In the genomic region with DNA sequence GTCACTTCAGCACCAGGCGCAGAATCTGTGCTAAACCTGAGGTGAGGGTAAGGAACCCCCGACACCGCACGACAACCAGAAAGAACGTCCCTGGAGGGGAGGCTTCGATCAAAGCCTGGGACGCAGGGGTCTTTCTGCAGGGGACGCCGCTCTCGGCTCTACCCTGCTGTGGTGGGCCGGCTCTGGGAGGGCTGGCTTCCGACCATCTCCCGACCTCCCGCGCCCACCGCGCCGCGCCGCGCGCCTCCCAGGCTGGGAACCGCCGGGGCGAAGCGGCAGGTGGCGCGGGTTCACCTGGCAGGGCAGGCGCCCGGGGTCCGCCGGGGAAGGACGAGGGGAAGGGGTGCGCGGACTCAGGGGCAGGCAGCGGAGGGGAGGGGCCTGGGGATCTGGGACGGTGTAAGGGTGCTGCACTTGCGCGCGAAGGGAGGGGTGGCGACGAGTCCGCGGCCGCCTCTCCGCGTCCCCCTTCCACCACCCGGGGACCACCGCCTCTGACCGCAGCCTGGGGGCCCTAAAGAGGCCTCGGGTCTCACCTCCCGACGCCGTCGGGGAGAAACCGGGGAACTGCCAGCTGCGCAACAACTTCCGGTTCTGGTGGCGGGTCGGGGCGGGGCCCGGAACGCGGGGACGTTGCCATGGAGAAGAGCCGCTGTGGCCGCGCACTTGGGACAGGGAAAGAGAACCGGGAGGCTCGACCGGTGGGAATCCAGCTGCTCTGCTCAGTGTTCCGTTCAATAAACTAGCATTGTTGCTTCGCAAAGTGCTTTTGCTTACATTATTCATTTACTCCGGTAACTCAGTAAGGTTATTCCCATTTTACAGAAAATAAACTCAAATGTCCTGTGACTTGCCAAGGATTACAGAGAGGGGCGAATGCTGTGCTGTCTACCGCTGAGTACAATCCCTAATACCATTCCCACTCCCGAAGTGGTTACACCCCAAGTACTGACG, we compare ENCODE assay signal across 1 cellular context.
A peak's percentile ranks its signal among the peaks of the same experiment; 100 is the strongest.
TF ChIP-seq lines count a peak whose summit lies in the region.

A gene (minus strand): TSS at position 596 of the 954 bp plus-strand sequence. CDS start 3,045 bp downstream, outside the sequence.

TF ChIP-seq in K562, 482 proteins besides CTCF, POLR2A, EP300 and RAD21 (continued from another document and continues in another):
- TF ChIP-seq, protein P1, sequence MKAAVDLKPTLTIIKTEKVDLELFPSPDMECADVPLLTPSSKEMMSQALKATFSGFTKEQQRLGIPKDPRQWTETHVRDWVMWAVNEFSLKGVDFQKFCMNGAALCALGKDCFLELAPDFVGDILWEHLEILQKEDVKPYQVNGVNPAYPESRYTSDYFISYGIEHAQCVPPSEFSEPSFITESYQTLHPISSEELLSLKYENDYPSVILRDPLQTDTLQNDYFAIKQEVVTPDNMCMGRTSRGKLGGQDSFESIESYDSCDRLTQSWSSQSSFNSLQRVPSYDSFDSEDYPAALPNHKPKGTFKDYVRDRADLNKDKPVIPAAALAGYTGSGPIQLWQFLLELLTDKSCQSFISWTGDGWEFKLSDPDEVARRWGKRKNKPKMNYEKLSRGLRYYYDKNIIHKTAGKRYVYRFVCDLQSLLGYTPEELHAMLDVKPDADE (conservative IDR thresholded peaks at IDR 0.05; ENCODE audit: control insufficient read depth, low read depth, low read length), result 0 out of 2 replicates have a peak, but pooled peaks have one; percentile 36
- TF ChIP-seq, protein P2, sequence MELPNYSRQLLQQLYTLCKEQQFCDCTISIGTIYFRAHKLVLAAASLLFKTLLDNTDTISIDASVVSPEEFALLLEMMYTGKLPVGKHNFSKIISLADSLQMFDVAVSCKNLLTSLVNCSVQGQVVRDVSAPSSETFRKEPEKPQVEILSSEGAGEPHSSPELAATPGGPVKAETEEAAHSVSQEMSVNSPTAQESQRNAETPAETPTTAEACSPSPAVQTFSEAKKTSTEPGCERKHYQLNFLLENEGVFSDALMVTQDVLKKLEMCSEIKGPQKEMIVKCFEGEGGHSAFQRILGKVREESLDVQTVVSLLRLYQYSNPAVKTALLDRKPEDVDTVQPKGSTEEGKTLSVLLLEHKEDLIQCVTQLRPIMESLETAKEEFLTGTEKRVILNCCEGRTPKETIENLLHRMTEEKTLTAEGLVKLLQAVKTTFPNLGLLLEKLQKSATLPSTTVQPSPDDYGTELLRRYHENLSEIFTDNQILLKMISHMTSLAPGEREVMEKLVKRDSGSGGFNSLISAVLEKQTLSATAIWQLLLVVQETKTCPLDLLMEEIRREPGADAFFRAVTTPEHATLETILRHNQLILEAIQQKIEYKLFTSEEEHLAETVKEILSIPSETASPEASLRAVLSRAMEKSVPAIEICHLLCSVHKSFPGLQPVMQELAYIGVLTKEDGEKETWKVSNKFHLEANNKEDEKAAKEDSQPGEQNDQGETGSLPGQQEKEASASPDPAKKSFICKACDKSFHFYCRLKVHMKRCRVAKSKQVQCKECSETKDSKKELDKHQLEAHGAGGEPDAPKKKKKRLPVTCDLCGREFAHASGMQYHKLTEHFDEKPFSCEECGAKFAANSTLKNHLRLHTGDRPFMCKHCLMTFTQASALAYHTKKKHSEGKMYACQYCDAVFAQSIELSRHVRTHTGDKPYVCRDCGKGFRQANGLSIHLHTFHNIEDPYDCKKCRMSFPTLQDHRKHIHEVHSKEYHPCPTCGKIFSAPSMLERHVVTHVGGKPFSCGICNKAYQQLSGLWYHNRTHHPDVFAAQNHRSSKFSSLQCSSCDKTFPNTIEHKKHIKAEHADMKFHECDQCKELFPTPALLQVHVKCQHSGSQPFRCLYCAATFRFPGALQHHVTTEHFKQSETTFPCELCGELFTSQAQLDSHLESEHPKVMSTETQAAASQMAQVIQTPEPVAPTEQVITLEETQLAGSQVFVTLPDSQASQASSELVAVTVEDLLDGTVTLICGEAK (IDR thresholded peaks at IDR 0.05), result peak; percentile 94
- TF ChIP-seq, protein P2 (CRISPR knock-in tag; IDR thresholded peaks at IDR 0.05), result no peak
- TF ChIP-seq ESRRA (IDR thresholded peaks at IDR 0.05; ENCODE audit: borderline replicate concordance, low read depth) (peak; percentile 25; the same call in 1 of the 2 replicates), ZNF57 (CRISPR knock-in tag; IDR thresholded peaks at IDR 0.05) (no peak), ZBTB7A (IDR thresholded peaks at IDR 0.05; ENCODE audit: borderline replicate concordance, control insufficient read depth, low read depth, low read length) (peak; percentile 68; the same call in 1 of the 2 replicates), NCOA6 (IDR thresholded peaks at IDR 0.05) (peak; percentile 94), TRIM24 (IDR thresholded peaks at IDR 0.05) (peak in 1 of 2 experiments; percentile 87; a peak in 2 of 4 replicates), KDM5B (IDR thresholded peaks at IDR 0.05; ENCODE audit: insufficient replicate concordance, low read depth, low read length) (peak; percentile 17), ADNP (tag; IDR thresholded peaks at IDR 0.05) (no peak), DIDO1 (tag; IDR thresholded peaks at IDR 0.05; ENCODE audit: low read depth) (peak; percentile 64; the same call in 1 of the 2 replicates), ELF4 (CRISPR knock-in tag; IDR thresholded peaks at IDR 0.05) (0 out of 2 replicates have a peak, but pooled peaks have one; percentile 70), ATF1 (CRISPR knock-in tag; IDR thresholded peaks at IDR 0.05) (no peak), ATF1 (tag; IDR thresholded peaks at IDR 0.05) (0 out of 2 replicates have a peak, but pooled peaks have one; percentile 11), FOXJ3 (CRISPR knock-in tag; IDR thresholded peaks at IDR 0.05) (no peak), NFIX (CRISPR knock-in tag; IDR thresholded peaks at IDR 0.05; ENCODE audit: low read depth) (no peak), SRSF9 (IDR thresholded peaks at IDR 0.05; ENCODE audit: borderline replicate concordance, low read depth, low read length) (no peak), ZNF75A (CRISPR knock-in tag; IDR thresholded peaks at IDR 0.05) (no peak), RFX1 (IDR thresholded peaks at IDR 0.05) (peak; percentile 94), RBM22 (IDR thresholded peaks at IDR 0.05; ENCODE audit: low read depth, low read length, poor library complexity, severe bottlenecking) (peak; percentile 91), POU5F1 (IDR thresholded peaks at IDR 0.05; ENCODE audit: borderline replicate concordance, low read depth, low read length, partially characterized antibody) (no peak), RBBP5 (IDR thresholded peaks at IDR 0.05; ENCODE audit: borderline replicate concordance, insufficient read depth, low read length, poor library complexity, severe bottlenecking) (peak; percentile 99)
- TF ChIP-seq, protein P3, sequence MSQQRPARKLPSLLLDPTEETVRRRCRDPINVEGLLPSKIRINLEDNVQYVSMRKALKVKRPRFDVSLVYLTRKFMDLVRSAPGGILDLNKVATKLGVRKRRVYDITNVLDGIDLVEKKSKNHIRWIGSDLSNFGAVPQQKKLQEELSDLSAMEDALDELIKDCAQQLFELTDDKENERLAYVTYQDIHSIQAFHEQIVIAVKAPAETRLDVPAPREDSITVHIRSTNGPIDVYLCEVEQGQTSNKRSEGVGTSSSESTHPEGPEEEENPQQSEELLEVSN (IDR thresholded peaks at IDR 0.05; ENCODE audit: borderline replicate concordance in 1 of 2, extremely low read depth in 1 of 2, insufficient read depth in 1 of 2, insufficient read length in 1 of 2, low read depth in 1 of 2, low read length in 1 of 2, poor library complexity in 1 of 2, severe bottlenecking in 1 of 2), result peak in 1 of 2 experiments; percentile 31
- TF ChIP-seq, protein P4, sequence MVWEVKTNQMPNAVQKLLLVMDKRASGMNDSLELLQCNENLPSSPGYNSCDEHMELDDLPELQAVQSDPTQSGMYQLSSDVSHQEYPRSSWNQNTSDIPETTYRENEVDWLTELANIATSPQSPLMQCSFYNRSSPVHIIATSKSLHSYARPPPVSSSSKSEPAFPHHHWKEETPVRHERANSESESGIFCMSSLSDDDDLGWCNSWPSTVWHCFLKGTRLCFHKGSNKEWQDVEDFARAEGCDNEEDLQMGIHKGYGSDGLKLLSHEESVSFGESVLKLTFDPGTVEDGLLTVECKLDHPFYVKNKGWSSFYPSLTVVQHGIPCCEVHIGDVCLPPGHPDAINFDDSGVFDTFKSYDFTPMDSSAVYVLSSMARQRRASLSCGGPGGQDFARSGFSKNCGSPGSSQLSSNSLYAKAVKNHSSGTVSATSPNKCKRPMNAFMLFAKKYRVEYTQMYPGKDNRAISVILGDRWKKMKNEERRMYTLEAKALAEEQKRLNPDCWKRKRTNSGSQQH (CRISPR knock-in tag; IDR thresholded peaks at IDR 0.05), result peak; percentile 86; the same call in 1 of the 2 replicates
- TF ChIP-seq, protein P5, sequence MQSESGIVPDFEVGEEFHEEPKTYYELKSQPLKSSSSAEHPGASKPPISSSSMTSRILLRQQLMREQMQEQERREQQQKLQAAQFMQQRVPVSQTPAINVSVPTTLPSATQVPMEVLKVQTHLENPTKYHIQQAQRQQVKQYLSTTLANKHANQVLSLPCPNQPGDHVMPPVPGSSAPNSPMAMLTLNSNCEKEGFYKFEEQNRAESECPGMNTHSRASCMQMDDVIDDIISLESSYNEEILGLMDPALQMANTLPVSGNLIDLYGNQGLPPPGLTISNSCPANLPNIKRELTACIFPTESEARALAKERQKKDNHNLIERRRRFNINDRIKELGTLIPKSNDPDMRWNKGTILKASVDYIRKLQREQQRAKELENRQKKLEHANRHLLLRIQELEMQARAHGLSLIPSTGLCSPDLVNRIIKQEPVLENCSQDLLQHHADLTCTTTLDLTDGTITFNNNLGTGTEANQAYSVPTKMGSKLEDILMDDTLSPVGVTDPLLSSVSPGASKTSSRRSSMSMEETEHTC (IDR thresholded peaks at IDR 0.05), result no peak
- TF ChIP-seq, protein P6, sequence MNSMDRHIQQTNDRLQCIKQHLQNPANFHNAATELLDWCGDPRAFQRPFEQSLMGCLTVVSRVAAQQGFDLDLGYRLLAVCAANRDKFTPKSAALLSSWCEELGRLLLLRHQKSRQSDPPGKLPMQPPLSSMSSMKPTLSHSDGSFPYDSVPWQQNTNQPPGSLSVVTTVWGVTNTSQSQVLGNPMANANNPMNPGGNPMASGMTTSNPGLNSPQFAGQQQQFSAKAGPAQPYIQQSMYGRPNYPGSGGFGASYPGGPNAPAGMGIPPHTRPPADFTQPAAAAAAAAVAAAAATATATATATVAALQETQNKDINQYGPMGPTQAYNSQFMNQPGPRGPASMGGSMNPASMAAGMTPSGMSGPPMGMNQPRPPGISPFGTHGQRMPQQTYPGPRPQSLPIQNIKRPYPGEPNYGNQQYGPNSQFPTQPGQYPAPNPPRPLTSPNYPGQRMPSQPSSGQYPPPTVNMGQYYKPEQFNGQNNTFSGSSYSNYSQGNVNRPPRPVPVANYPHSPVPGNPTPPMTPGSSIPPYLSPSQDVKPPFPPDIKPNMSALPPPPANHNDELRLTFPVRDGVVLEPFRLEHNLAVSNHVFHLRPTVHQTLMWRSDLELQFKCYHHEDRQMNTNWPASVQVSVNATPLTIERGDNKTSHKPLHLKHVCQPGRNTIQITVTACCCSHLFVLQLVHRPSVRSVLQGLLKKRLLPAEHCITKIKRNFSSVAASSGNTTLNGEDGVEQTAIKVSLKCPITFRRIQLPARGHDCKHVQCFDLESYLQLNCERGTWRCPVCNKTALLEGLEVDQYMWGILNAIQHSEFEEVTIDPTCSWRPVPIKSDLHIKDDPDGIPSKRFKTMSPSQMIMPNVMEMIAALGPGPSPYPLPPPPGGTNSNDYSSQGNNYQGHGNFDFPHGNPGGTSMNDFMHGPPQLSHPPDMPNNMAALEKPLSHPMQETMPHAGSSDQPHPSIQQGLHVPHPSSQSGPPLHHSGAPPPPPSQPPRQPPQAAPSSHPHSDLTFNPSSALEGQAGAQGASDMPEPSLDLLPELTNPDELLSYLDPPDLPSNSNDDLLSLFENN (IDR thresholded peaks at IDR 0.05; ENCODE audit: low read depth in 2 of 2, low read length in 2 of 2), result 0 out of 4 replicates have a peak, but pooled peaks of 1 of the 2 experiments have one; percentile 41
- TF ChIP-seq, protein P7, sequence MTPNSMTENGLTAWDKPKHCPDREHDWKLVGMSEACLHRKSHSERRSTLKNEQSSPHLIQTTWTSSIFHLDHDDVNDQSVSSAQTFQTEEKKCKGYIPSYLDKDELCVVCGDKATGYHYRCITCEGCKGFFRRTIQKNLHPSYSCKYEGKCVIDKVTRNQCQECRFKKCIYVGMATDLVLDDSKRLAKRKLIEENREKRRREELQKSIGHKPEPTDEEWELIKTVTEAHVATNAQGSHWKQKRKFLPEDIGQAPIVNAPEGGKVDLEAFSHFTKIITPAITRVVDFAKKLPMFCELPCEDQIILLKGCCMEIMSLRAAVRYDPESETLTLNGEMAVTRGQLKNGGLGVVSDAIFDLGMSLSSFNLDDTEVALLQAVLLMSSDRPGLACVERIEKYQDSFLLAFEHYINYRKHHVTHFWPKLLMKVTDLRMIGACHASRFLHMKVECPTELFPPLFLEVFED (CRISPR knock-in tag; conservative IDR thresholded peaks at IDR 0.05), result no peak
- TF ChIP-seq, protein P8, sequence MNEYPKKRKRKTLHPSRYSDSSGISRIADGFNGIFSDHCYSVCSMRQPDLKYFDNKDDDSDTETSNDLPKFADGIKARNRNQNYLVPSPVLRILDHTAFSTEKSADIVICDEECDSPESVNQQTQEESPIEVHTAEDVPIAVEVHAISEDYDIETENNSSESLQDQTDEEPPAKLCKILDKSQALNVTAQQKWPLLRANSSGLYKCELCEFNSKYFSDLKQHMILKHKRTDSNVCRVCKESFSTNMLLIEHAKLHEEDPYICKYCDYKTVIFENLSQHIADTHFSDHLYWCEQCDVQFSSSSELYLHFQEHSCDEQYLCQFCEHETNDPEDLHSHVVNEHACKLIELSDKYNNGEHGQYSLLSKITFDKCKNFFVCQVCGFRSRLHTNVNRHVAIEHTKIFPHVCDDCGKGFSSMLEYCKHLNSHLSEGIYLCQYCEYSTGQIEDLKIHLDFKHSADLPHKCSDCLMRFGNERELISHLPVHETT (CRISPR knock-in tag; conservative IDR thresholded peaks at IDR 0.05 in 1 of 2, IDR thresholded peaks at IDR 0.05 in 1 of 2), result no peak
